Comparison of ENCODE assay signal across 8 cellular contexts in genomic region chr20:46308258-46309157, GRCh38. TPM values are rescaled to one million over a fixed set of nuclear protein-coding genes. Genes with fewer than 3 reads are reported as not detected.
DNase-seq lines count a peak whose midpoint lies in the region; ATAC-seq and TF ChIP-seq lines count a peak whose summit lies in the region.

TSS of gene CDH22 (minus strand) at chr20:46308498. CDS start at chr20:46251294, 57,204 bp downstream.

- DNase-seq in CD8-positive, alpha-beta T cell, result peak in 4 of 7 experiments; percentile 9 to 46 (median 24)
- DNase-seq in Panc1 (ENCODE audit: low read depth, low spot score), result no peak
- peak; percentile 4 for DNase-seq in activated naive CD8-positive, alpha-beta T cell treated with anti-CD3 and anti-CD28 coated beads, Interleukin-2, amount 50 U/mL, for 16 hours (ENCODE audit: low read depth, low spot score)
- DNase-seq in heart left ventricle, result peak; percentile 14 to 69 (median 48)
- DNase-seq in posterior cingulate gyrus, result peak; percentile 51 to 94 (median 70)

- H3K9me3 Mint-ChIP-seq in CD8-positive, alpha-beta T cell, result no peaks in the 10 kb centered on the region

- peak; percentile 18 for TF ChIP-seq CTCF in CD8-positive, alpha-beta T cell (IDR thresholded peaks at IDR 0.05)
- peak; percentile 76 for TF ChIP-seq CTCF in Panc1 (IDR thresholded peaks at IDR 0.05)
- TF ChIP-seq CTCF in heart left ventricle (IDR thresholded peaks at IDR 0.05), result peak in 9 of 12 donors; percentile 12 to 61 (median 36)

- H3K27ac ChIP-seq in CD8-positive, alpha-beta T cell (ENCODE audit: low read depth, low read length), result no peak within 1 kb of the TSS
- H3K27ac ChIP-seq in HUES6 (ENCODE audit: low read depth, low read length), result no peak within 1 kb of the TSS
- H3K27ac ChIP-seq in Panc1 (ENCODE audit: low read length), result no peak within 1 kb of the TSS
- H3K27ac ChIP-seq in heart left ventricle, result no peak within 1 kb of the TSS

- BruUV-seq in Panc1 (replicated peaks; lab: Mats Ljungman, UMichigan), result no TSS peak

- H3K27me3 Mint-ChIP-seq in CD8-positive, alpha-beta T cell (ENCODE audit: low read depth), result peaks cover 60% of the 10 kb centered on the region

- POLR2A ChIA-PET in CD8-positive, alpha-beta T cell (lab: Charles Lee), result no interaction called here
- POLR2A ChIA-PET in Panc1 (lab: Charles Lee), result no interaction called here

- H3K4me1 ChIP-seq in CD8-positive, alpha-beta T cell (ENCODE audit: insufficient read depth, low read length), result peaks cover 19% of the 10 kb centered on the region
- H3K4me1 ChIP-seq in HUES6 (ENCODE audit: control insufficient read depth, insufficient read depth, low read length) (peaks cover 4% of the 10 kb centered on the region; the same call in 1 of the 2 replicates), Panc1 (ENCODE audit: control insufficient read depth, insufficient read depth, low read length) (peaks cover 5% of the 10 kb centered on the region; the same call in 1 of the 2 replicates), heart left ventricle (peaks cover 0 to 32% (median 8%) of the 10 kb centered on the region in 12 donors)

- 1 to 4% (median 2%) methylated on average over 12 to 74 of the region's 74 CpGs for WGBS in heart left ventricle, 4 donors

- H3K36me3 ChIP-seq in CD8-positive, alpha-beta T cell (ENCODE audit: insufficient read depth, low read length), result no peaks in the 10 kb centered on the region
- H3K36me3 ChIP-seq in HUES6 (ENCODE audit: control insufficient read depth, insufficient read depth, low read length), result no peaks in the 10 kb centered on the region
- no peaks in the 10 kb centered on the region; the same call in 1 of the 2 replicates for H3K36me3 ChIP-seq in Panc1 (ENCODE audit: control insufficient read depth, insufficient read depth, low read length)
- no peaks in the 10 kb centered on the region for H3K36me3 ChIP-seq in heart left ventricle

- TF ChIP-seq POLR2A in heart left ventricle (IDR thresholded peaks at IDR 0.05), result no peak

- no peak within 1 kb of the TSS for H3K27ac Mint-ChIP-seq in CD8-positive, alpha-beta T cell

- peak; percentile 50 for ATAC-seq in CD8-positive, alpha-beta T cell
- ATAC-seq in Panc1 (peak; percentile 85), heart left ventricle (peak in 3 of 4 donors; percentile 34 to 71 (median 59)), GM21528 (IDR thresholded peaks at IDR 0.05; ENCODE audit: low FRiP score, unreplicated experiment) (no peak), HG02970 (IDR thresholded peaks at IDR 0.05; ENCODE audit: low FRiP score, unreplicated experiment) (no peak)

- no peak within 1 kb of the TSS for H3K9ac ChIP-seq in HUES6 (ENCODE audit: low read length)

- H3K36me3 Mint-ChIP-seq in CD8-positive, alpha-beta T cell, result no peaks in the 10 kb centered on the region

- peaks cover 14% of the 10 kb centered on the region for H3K4me1 Mint-ChIP-seq in CD8-positive, alpha-beta T cell (ENCODE audit: low read depth)

- in situ Hi-C loops in Panc1 (cut with HindIII; ENCODE audit: low pct_unique_long_range_greater_than_20kb, low sequenced_read_pairs), result no loop called here

- CTCF ChIA-PET in CD8-positive, alpha-beta T cell (lab: Charles Lee), result interaction anchor here (3.0 to 4.2 kb wide), 2 partner anchors 40 to 103 kb away, joined by 18 to 39 read pairs; no protein-coding TSS in a partner anchor
- CTCF ChIA-PET in Panc1 (lab: Charles Lee), result no interaction called here

- H3K4me3 ChIP-seq in CD8-positive, alpha-beta T cell (ENCODE audit: low read depth, low read length), result peak within 1 kb of the TSS; percentile 41
- H3K4me3 ChIP-seq in HUES6 (ENCODE audit: low read depth, low read length) (peak within 1 kb of the TSS; percentile 59), Panc1 (ENCODE audit: low read depth in 2 of 2, low read length in 2 of 2) (peak within 1 kb of the TSS; percentile 31 to 39), heart left ventricle (peak within 1 kb of the TSS; percentile 22 to 59 (median 45))

- H3K9me3 ChIP-seq in CD8-positive, alpha-beta T cell (ENCODE audit: low read length), result no peaks in the 10 kb centered on the region
- H3K9me3 ChIP-seq in HUES6 (ENCODE audit: control insufficient read depth, insufficient read depth, low read depth, low read length) (no peaks in the 10 kb centered on the region), Panc1 (ENCODE audit: control insufficient read depth, insufficient read depth, low read depth, low read length) (no peaks in the 10 kb centered on the region), heart left ventricle (no peaks in the 10 kb centered on the region)

- intact Hi-C loops in CD8-positive, alpha-beta T cell (cut with DNase I, micrococcal nuclease), result loop anchor here (1.0 to 5.0 kb wide), 4 partner anchors 54 to 286 kb away; no protein-coding TSS in a partner anchor
- intact Hi-C loops in Panc1 (cut with micrococcal nuclease; ENCODE audit: unreplicated experiment), result no loop called here
- intact Hi-C loops in heart left ventricle (cut with DNase I), result loop anchor here in 5 of 10 donors (2.0 to 10.0 kb wide), 3 partner anchors 174 to 176 kb away; no protein-coding TSS in a partner anchor
- intact Hi-C loops in posterior cingulate gyrus (cut with DNase I), result loop anchor here (2.0 kb wide), 2 partner anchors 40 to 178 kb away; no protein-coding TSS in a partner anchor

- H3K27me3 ChIP-seq in CD8-positive, alpha-beta T cell (ENCODE audit: insufficient read depth, low read length), result peaks cover 35% of the 10 kb centered on the region
- H3K27me3 ChIP-seq in HUES6 (ENCODE audit: control insufficient read depth, insufficient read depth, low read length) (peaks cover 100% of the 10 kb centered on the region), Panc1 (ENCODE audit: control insufficient read depth, insufficient read depth, low read length) (peaks cover 39% of the 10 kb centered on the region), heart left ventricle (peaks cover 37 to 97% (median 83%) of the 10 kb centered on the region in 9 donors)

- H3K4me3 Mint-ChIP-seq in CD8-positive, alpha-beta T cell, result peak within 1 kb of the TSS; percentile 80

RNA-seq across cellular contexts. Expression of gene CDH22, which starts in this region (rescaled TPM):
- not detected for total RNA-seq in CD8-positive, alpha-beta T cell
- total RNA-seq in Panc1 (2021; ENCODE audit: unreplicated experiment), result not detected
- polyA plus RNA-seq in Panc1 (2012; ENCODE audit: insufficient read length), result not detected
- total RNA-seq in heart left ventricle, result under 1 TPM; 0.13 to 0.90 (median 0.50) TPM
- polyA plus RNA-seq in heart left ventricle, result under 1 TPM; 0.03 to 0.42 TPM

Comparison
In these comparisons a context has a peak if more than half of its experiments do, and no peak if none do; other contexts are left out.
1. Peak in DNase-seq, ATAC-seq and H3K4me3 ChIP-seq in CD8-positive, alpha-beta T cell; RNA of the gene not detected or under 1 TPM.
2. Peak in ATAC-seq and H3K4me3 ChIP-seq in Panc1; RNA of the gene not detected or under 1 TPM.
3. Peak in DNase-seq, ATAC-seq and H3K4me3 ChIP-seq in heart left ventricle; RNA of the gene not detected or under 1 TPM.
4. CTCF ChIP-seq: peak in every context shown above with its lines; median percentile 76 in Panc1; 36 in heart left ventricle; 18 in CD8-positive, alpha-beta T cell.